ENCODE assay signal across 9 cellular contexts in genomic region chr19:37470216-37470615, GRCh38. TPM values are rescaled to one million over a fixed set of nuclear protein-coding genes. Genes with fewer than 3 reads are reported as not detected.
A peak's percentile ranks its signal among the peaks of the same experiment; 100 is the strongest.
DNase-seq lines count a peak whose midpoint lies in the region; ATAC-seq and TF ChIP-seq lines count a peak whose summit lies in the region.
"Had no signal": no experiment of that assay in that cellular context is flagged by ENCODE, and none has a peak within 500 bp of the region (broad histone marks: within the 10 kb centered on the region; RNA-seq: fewer than 3 reads in every experiment).

No MANE protein-coding gene starts in this region.

- no peak for DNase-seq in osteocyte (ENCODE audit: extremely low spot score, unreplicated experiment)
- no peak for DNase-seq in NCI-H1092 treated with DMSO at 0.1 percent for 48 hours (lab: John Stamatoyannopoulos, UW)
- no peak for DNase-seq in DMS79 (lab: John Stamatoyannopoulos, UW)
- DNase-seq: NCI-H526 treated with DMSO at 0.1 percent for 48 hours had no signal

- H3F3A ChIP-seq in DOHH2 (ENCODE audit: control insufficient read depth, insufficient read depth) (peaks cover 4% of the 10 kb centered on the region; the same call in 1 of the 2 replicates), OCI-LY1 (ENCODE audit: insufficient read depth, low read length) (no peaks in the 10 kb centered on the region)

- H3K27me3 ChIP-seq in DOHH2 (ENCODE audit: control insufficient read depth, low read length) = no peaks in the 10 kb centered on the region
- H3K27me3 ChIP-seq in OCI-LY1 (ENCODE audit: insufficient read depth, low read length) = no peaks in the 10 kb centered on the region
- H3K27me3 ChIP-seq in endocrine pancreas (ENCODE audit: control insufficient read depth, insufficient read depth, low read length) = no peaks in the 10 kb centered on the region

- H3K36me3 ChIP-seq in DOHH2 (ENCODE audit: control insufficient read depth, low read length) = peaks cover 7% of the 10 kb centered on the region; the same call in 1 of the 2 replicates
- H3K36me3 ChIP-seq in OCI-LY1 (ENCODE audit: insufficient read depth, low read length) = peaks cover 22% of the 10 kb centered on the region
- peaks cover 5% of the 10 kb centered on the region for H3K36me3 ChIP-seq in endocrine pancreas (ENCODE audit: control insufficient read depth, insufficient read depth, low read length)

- ATAC-seq in HG03039 (IDR thresholded peaks at IDR 0.05; ENCODE audit: unreplicated experiment) (no peak), HG03175 (IDR thresholded peaks at IDR 0.05; ENCODE audit: unreplicated experiment) (no peak)

- no peaks in the 10 kb centered on the region for H3K27me3 Mint-ChIP-seq in osteocyte (ENCODE audit: unreplicated experiment)

- TF ChIP-seq CTCF in DOHH2 (IDR thresholded peaks at IDR 0.05; ENCODE audit: low read depth, low read length, poor library complexity, severe bottlenecking) (no peak), OCI-LY1 (IDR thresholded peaks at IDR 0.05; ENCODE audit: low read length) (no peak), osteocyte (IDR thresholded peaks at IDR 0.05) (no peak)

- peaks cover 18% of the 10 kb centered on the region for H3K36me3 Mint-ChIP-seq in osteocyte (ENCODE audit: unreplicated experiment)

- H3K79me2 ChIP-seq in DOHH2 (ENCODE audit: control insufficient read depth, low read length) = no peaks in the 10 kb centered on the region
- 0 out of 2 replicates have a peak, but pooled peaks cover 6% of the 10 kb centered on the region for H3K79me2 ChIP-seq in OCI-LY1 (ENCODE audit: insufficient read depth, low read length)

- H3K4me3 Mint-ChIP-seq in osteocyte (ENCODE audit: unreplicated experiment) = peak overlapping the region; percentile 94

- H3K4me3 ChIP-seq in DOHH2 (ENCODE audit: low read length) (peak overlapping the region; percentile 77), OCI-LY1 (ENCODE audit: low read depth, low read length, poor library complexity, severe bottlenecking) (peak overlapping the region; percentile 79), endocrine pancreas (ENCODE audit: control insufficient read depth, insufficient read depth, low read length) (peak overlapping the region; percentile 89)

- H3K9ac ChIP-seq in OCI-LY1 (ENCODE audit: low read length) (peak overlapping the region; percentile 75; the same call in 1 of the 2 replicates), endocrine pancreas (ENCODE audit: control insufficient read depth, insufficient read depth, low read length) (no peak overlapping the region)

- H3K27ac ChIP-seq in DOHH2 (ENCODE audit: low read depth, low read length) (no peak overlapping the region), OCI-LY1 (ENCODE audit: low read depth, low read length, poor library complexity, severe bottlenecking) (no peak overlapping the region)

- H2AFZ ChIP-seq in OCI-LY1 (ENCODE audit: low read length) = no peak overlapping the region

- H4K20me1 ChIP-seq in DOHH2 (ENCODE audit: control insufficient read depth, insufficient read depth, low read depth, low read length) = no peaks in the 10 kb centered on the region
- no peaks in the 10 kb centered on the region for H4K20me1 ChIP-seq in OCI-LY1 (ENCODE audit: insufficient read depth, low read length)

- peaks cover 33% of the 10 kb centered on the region for H3K4me1 Mint-ChIP-seq in osteocyte (ENCODE audit: unreplicated experiment)

- H3K9me3 ChIP-seq in DOHH2 (ENCODE audit: control insufficient read depth, insufficient read depth, low read length) (peaks cover 58% of the 10 kb centered on the region), OCI-LY1 (ENCODE audit: low read length) (peaks cover 13% of the 10 kb centered on the region), endocrine pancreas (ENCODE audit: control insufficient read depth, low read length) (no peaks in the 10 kb centered on the region)

- H3K4me1 ChIP-seq in DOHH2 (ENCODE audit: control insufficient read depth, low read length) (peaks cover 26% of the 10 kb centered on the region), OCI-LY1 (ENCODE audit: insufficient read depth, low read length, severe bottlenecking) (peaks cover 14% of the 10 kb centered on the region), endocrine pancreas (ENCODE audit: control insufficient read depth, insufficient read depth, low read length) (peaks cover 4% of the 10 kb centered on the region)

- H3K27ac Mint-ChIP-seq in osteocyte (ENCODE audit: unreplicated experiment) = peak overlapping the region; percentile 31

- H3K9me2 ChIP-seq in DOHH2 (replicated peaks; ENCODE audit: control insufficient read depth, low read length) (no peaks in the 10 kb centered on the region), OCI-LY1 (ENCODE audit: low read depth, low read length) (no peaks in the 10 kb centered on the region)

- peaks cover 8% of the 10 kb centered on the region for H3K9me3 Mint-ChIP-seq in osteocyte (ENCODE audit: unreplicated experiment)

- H3K4me2 ChIP-seq in DOHH2 (ENCODE audit: low read length) (peak overlapping the region; percentile 71), OCI-LY1 (ENCODE audit: low read length) (peak overlapping the region; percentile 73)

RNA-seq across cellular contexts. Expression of gene ZNF570, which starts 1.1 kb away (rescaled TPM):
- 7.3 and 8.1 TPM in 2 replicates for total RNA-seq in osteocyte

RNA-seq across cellular contexts. Expression of gene ZNF569, which starts 3.0 kb away (rescaled TPM):
- total RNA-seq in osteocyte = 6.2 and 7.1 TPM in 2 replicates

RNA-seq across cellular contexts. Expression of gene ZNF793, which starts 36.5 kb away (rescaled TPM):
- total RNA-seq in osteocyte = 10.8 TPM in 2 replicates
